9 cellular contexts compared by ENCODE assay signal in the genomic region with DNA sequence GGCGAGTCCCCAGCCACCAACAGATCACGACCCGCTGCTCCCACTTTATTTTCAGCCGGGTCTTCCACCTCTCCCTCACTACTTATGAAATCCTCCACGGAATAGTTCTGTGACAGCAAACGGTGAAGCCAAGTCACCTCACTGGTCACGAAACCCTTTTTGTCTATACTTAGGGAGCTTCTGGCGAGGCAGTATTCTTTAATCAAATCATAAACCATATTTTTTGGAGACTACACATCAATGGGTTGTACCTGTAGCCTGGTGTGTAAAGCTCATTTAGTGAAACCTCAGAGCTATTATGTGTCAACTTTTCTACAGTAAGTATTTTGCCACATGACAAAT. TPM values are rescaled to one million over a fixed set of nuclear protein-coding genes. Genes with fewer than 3 reads are reported as not detected.
DNase-seq lines count a peak whose midpoint lies in the region; ATAC-seq and TF ChIP-seq lines count a peak whose summit lies in the region.
"Had no signal": no experiment of that assay in that cellular context is flagged by ENCODE, and none has a peak within 500 bp of the region (broad histone marks: within the 10 kb centered on the region; RNA-seq: fewer than 3 reads in every experiment).

No MANE protein-coding gene starts in this region.

- no peak for TF ChIP-seq CTCF in heart left ventricle (IDR thresholded peaks at IDR 0.05)
- TF ChIP-seq CTCF in choroid plexus epithelial cell (conservative IDR thresholded peaks at IDR 0.05; ENCODE audit: low read depth, low read length): no peak
- no peak for TF ChIP-seq CTCF in uterus (IDR thresholded peaks at IDR 0.05)
- TF ChIP-seq CTCF in GM20000 (IDR thresholded peaks at IDR 0.05; ENCODE audit: extremely low read depth, missing control alignments): no peak

- H3K27ac ChIP-seq in heart left ventricle (peak overlapping the region; percentile 20 to 96 (median 88)), mesodermal cell (ENCODE audit: low read depth, low read length, severe bottlenecking) (peak overlapping the region; percentile 89), uterus (peak overlapping the region; percentile 92 to 97)

- H3K4me1 ChIP-seq in heart left ventricle: peaks cover 0 to 31% (median 20%) of the 10 kb centered on the region in 12 donors
- H3K4me1 ChIP-seq in mesodermal cell (ENCODE audit: control insufficient read depth, insufficient read depth, low read length, poor library complexity, severe bottlenecking): peaks cover 12% of the 10 kb centered on the region
- no peaks in the 10 kb centered on the region for H3K4me1 ChIP-seq in uterus

- WGBS in heart left ventricle, 4 donors: 0 to 1% (median 0%) methylated on average over 8 of the region's 8 CpGs
- 0% methylated on average over 6 of the region's 8 CpGs for WGBS in mesodermal cell (ENCODE audit: insufficient coverage in 2 of 2), 2 experiments

- no peaks in the 10 kb centered on the region for H3K27me3 ChIP-seq in heart left ventricle
- no peaks in the 10 kb centered on the region for H3K27me3 ChIP-seq in uterus

- no peak for ATAC-seq in heart left ventricle
- no peak for ATAC-seq in Right ventricle myocardium superior (ENCODE audit: poor library complexity)

- peak overlapping the region; percentile 68 to 97 (median 85) for H3K4me3 ChIP-seq in heart left ventricle
- H3K4me3 ChIP-seq in choroid plexus epithelial cell (ENCODE audit: low read depth, low read length): peak overlapping the region; percentile 92
- H3K4me3 ChIP-seq in mesodermal cell (ENCODE audit: extremely low read depth, insufficient read depth, low read length, poor library complexity, severe bottlenecking): peak overlapping the region; percentile 68
- peak overlapping the region; percentile 83 to 90 for H3K4me3 ChIP-seq in uterus

- intact Hi-C loops in heart left ventricle (cut with DNase I): loop anchor here in 3 of 10 donors (2.0 to 10.0 kb wide), 3 partner anchors 56 to 136 kb away; a partner anchor contains a TSS
- intact Hi-C loops in Right ventricle myocardium superior (cut with DNase I): no loop called here
- intact Hi-C loops in uterus (cut with DNase I; ENCODE audit: low total_unique reads): no loop called here

- CTCF ChIA-PET in activated naive CD4-positive, alpha-beta T cell treated with anti-CD3 and anti-CD28 coated beads, Interleukin-2, amount 10 ng/mL, durations not matched to agents 7 days and 5 days (lab: Charles Lee): interaction anchor here (1.0 to 1.1 kb wide), 2 partner anchors 142 to 145 kb away, joined by 3 read pairs; no protein-coding TSS in a partner anchor

- H3K36me3 ChIP-seq in heart left ventricle (peaks cover 0 to 10% (median 0%) of the 10 kb centered on the region in 9 donors), mesodermal cell (ENCODE audit: control insufficient read depth, insufficient read depth, low read length) (peaks cover 17% of the 10 kb centered on the region), uterus (no peaks in the 10 kb centered on the region)

- peaks cover 22% of the 10 kb centered on the region for H3K4me1 Mint-ChIP-seq in activated naive CD4-positive, alpha-beta T cell treated with anti-CD3 and anti-CD28 coated beads, Interleukin-2, amount 10 ng/mL, durations not matched to agents 7 days and 5 days

- H3K4me3 Mint-ChIP-seq in activated naive CD4-positive, alpha-beta T cell treated with anti-CD3 and anti-CD28 coated beads, Interleukin-2, amount 10 ng/mL, durations not matched to agents 7 days and 5 days: no peak overlapping the region
- H3K4me3 Mint-ChIP-seq: activated naive CD8-positive, alpha-beta T cell treated with anti-CD3 and anti-CD28 coated beads, Interleukin-2, amount 50 U/mL, for 24 hours had no signal

- H3K27me3 Mint-ChIP-seq in activated naive CD4-positive, alpha-beta T cell treated with anti-CD3 and anti-CD28 coated beads, Interleukin-2, amount 10 ng/mL, durations not matched to agents 7 days and 5 days: no peaks in the 10 kb centered on the region
- H3K27me3 Mint-ChIP-seq: activated naive CD8-positive, alpha-beta T cell treated with anti-CD3 and anti-CD28 coated beads, Interleukin-2, amount 50 U/mL, for 24 hours had no signal

- TF ChIP-seq POLR2A in heart left ventricle (IDR thresholded peaks at IDR 0.05) (no peak), uterus (IDR thresholded peaks at IDR 0.05) (no peak)

- H3K27ac Mint-ChIP-seq in activated naive CD4-positive, alpha-beta T cell treated with anti-CD3 and anti-CD28 coated beads, Interleukin-2, amount 10 ng/mL, durations not matched to agents 7 days and 5 days: no peak overlapping the region
- H3K27ac Mint-ChIP-seq: activated naive CD8-positive, alpha-beta T cell treated with anti-CD3 and anti-CD28 coated beads, Interleukin-2, amount 50 U/mL, for 24 hours had no signal

- peaks cover 2% of the 10 kb centered on the region for H3K9me3 Mint-ChIP-seq in activated naive CD4-positive, alpha-beta T cell treated with anti-CD3 and anti-CD28 coated beads, Interleukin-2, amount 10 ng/mL, durations not matched to agents 7 days and 5 days

- DNase-seq in heart left ventricle (no peak), Right ventricle myocardium superior (no peak), choroid plexus epithelial cell (ENCODE audit: low read depth) (no peak), uterus (no peak), GM20000 (ENCODE audit: low spot score) (no peak), germinal center (ENCODE audit: low spot score) (no peak)
- DNase-seq in activated naive CD4-positive, alpha-beta T cell treated with anti-CD3 and anti-CD28 coated beads, Interleukin-2, amount 10 ng/mL, durations not matched to agents 7 days and 5 days: no peak

- peaks cover 13% of the 10 kb centered on the region for H3K36me3 Mint-ChIP-seq in activated naive CD4-positive, alpha-beta T cell treated with anti-CD3 and anti-CD28 coated beads, Interleukin-2, amount 10 ng/mL, durations not matched to agents 7 days and 5 days

- H3K9me3 ChIP-seq in heart left ventricle (no peaks in the 10 kb centered on the region), mesodermal cell (ENCODE audit: control insufficient read depth, low read length) (peaks cover 1% of the 10 kb centered on the region), uterus (no peaks in the 10 kb centered on the region)

RNA-seq across cellular contexts. Expression of a gene that starts 0.8 kb away (rescaled TPM):
- total RNA-seq in heart left ventricle (100 to 1,000 TPM in 3 of 9 donors, 10 to 100 TPM in 6; 41.1 to 160 (median 81.9) TPM), Right ventricle myocardium superior (80.4 TPM), uterus (100 to 1,000 TPM in 3 of 4 donors, 10 to 100 TPM in 1; 99.7 to 206 (median 134) TPM)
- polyA plus RNA-seq in heart left ventricle: 100 to 1,000 TPM in 1 of 2 donors, 10 to 100 TPM in 1; 57.3 to 255 TPM
- 527 TPM for polyA plus RNA-seq in mesodermal cell (2013, experiment 1 of 2)
- 557 TPM for polyA plus RNA-seq in mesodermal cell (2013, experiment 2 of 2)

RNA-seq across cellular contexts. Expression of a gene that starts 4.5 kb away (rescaled TPM):
- total RNA-seq in heart left ventricle (10 to 100 TPM in 7 of 9 donors, 1 to 10 TPM in 2; 8.9 to 26.7 (median 16.2) TPM), Right ventricle myocardium superior (18.3 TPM), uterus (100 to 1,000 TPM in 1 of 4 donors, 10 to 100 TPM in 3; 33.5 to 151 (median 71.5) TPM)
- polyA plus RNA-seq in heart left ventricle: 10 to 100 TPM in 1 of 2 donors, 1 to 10 TPM in 1; 5.4 to 11.5 TPM
- 26.1 TPM for polyA plus RNA-seq in mesodermal cell (2013, experiment 1 of 2)
- 27.8 TPM for polyA plus RNA-seq in mesodermal cell (2013, experiment 2 of 2)

RNA-seq across cellular contexts. Expression of a gene that starts 56.7 kb away (rescaled TPM):
- total RNA-seq in heart left ventricle: 10 to 100 TPM; 26.6 to 40.0 (median 32.9) TPM
- polyA plus RNA-seq in heart left ventricle: 10 to 100 TPM; 34.1 to 36.7 TPM
- total RNA-seq in Right ventricle myocardium superior: 31.4 TPM
- 39.0 TPM for polyA plus RNA-seq in mesodermal cell (2013, experiment 1 of 2)
- 46.7 TPM for polyA plus RNA-seq in mesodermal cell (2013, experiment 2 of 2)
- 10 to 100 TPM; 37.9 to 87.0 (median 40.3) TPM for total RNA-seq in uterus
